ENCODE assay signal across 24 cellular contexts in the genomic region with DNA sequence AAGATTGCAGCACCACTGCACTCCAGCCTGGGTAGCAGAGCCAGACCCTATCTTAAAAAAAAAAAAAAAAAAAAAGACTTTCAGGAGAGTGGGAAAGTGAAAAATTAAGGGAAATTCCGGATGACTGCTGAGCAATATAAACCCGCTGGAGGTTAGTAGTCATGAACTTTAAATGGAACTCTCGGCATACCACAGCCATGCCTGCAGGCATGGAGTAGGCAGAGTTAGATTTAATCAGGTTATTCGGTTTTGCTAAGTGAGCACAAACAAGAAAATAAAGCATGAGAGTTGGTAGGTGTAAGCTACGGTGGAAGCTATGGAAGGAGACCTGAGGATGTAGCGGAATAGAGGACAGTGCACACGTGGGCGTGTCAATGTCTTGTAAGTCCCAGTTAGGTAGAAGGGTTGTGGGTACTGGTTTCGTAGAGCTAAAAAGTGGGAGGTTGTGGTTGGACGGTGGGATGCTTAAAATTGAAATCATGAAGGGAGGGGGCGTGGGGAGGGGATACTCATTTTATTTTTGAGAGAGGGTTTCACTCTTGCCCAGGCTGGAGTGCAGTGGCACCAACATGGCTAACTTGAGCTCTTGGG. TPM values are rescaled to one million over a fixed set of nuclear protein-coding genes. Genes with fewer than 3 reads are reported as not detected.
DNase-seq lines count a peak whose midpoint lies in the region; ATAC-seq, FAIRE-seq and TF ChIP-seq lines count a peak whose summit lies in the region.
"Had no signal": no experiment of that assay in that cellular context is flagged by ENCODE, and none has a peak within 500 bp of the region (broad histone marks: within the 10 kb centered on the region; RNA-seq: fewer than 3 reads in every experiment).

No MANE protein-coding gene starts in this region.

- H3K79me1 ChIP-seq in mesendoderm (ENCODE audit: low read length): no peaks in the 10 kb centered on the region

- DNase-seq in A549 (ENCODE audit: low read depth in 1 of 2, low spot score in 1 of 2): no peak
- DNase-seq in H54 (ENCODE audit: insufficient read length, low spot score): no peak
- peak; percentile 74 for DNase-seq in left kidney (ENCODE audit: low read depth, low spot score)
- no peak for DNase-seq in activated effector memory CD4-positive, alpha-beta T cell treated with anti-CD3 and anti-CD28 coated beads, Interleukin-2, amount 50 U/mL, for 16 hours
- DNase-seq in HCEC 1CT: no peak
- DNase-seq in NCI-H2107 (lab: John Stamatoyannopoulos, UW): no peak
- no peak for DNase-seq in mesendoderm
- DNase-seq: activated B cell treated with CpG ODN at 0.5 μM for 24 hours; activated CD4-positive, alpha-beta memory T cell treated with anti-CD3 and anti-CD28 coated beads, Interleukin-2, amount 10 ng/mL, durations not matched to agents 7 days and 5 days; colonic mucosa; GDM1; H7; left colon; midbrain; NCI-H2081; pancreas; right lobe of liver had no signal

- TF ChIP-seq POLR2A in A549 (IDR thresholded peaks at IDR 0.05; ENCODE audit: low read length) (no peak), H54 (IDR thresholded peaks at IDR 0.05; ENCODE audit: low read depth, low read length) (no peak)

- H3K36me3 Mint-ChIP-seq in activated T-helper 17 cell treated with anti-CD3 and anti-CD28 coated beads, Interleukin-2, amount 50 U/mL, for 72 hours (ENCODE audit: low read depth): no peaks in the 10 kb centered on the region
- H3K36me3 Mint-ChIP-seq: activated naive CD4-positive, alpha-beta T cell treated with anti-CD3 and anti-CD28 coated beads, Interleukin-2, amount 50 U/mL, for 24 hours; natural killer cell treated with Interleukin-12 subunit alpha and Interleukin-12 subunit beta and Interleukin-15 and Interleukin-18, amount 100 ng/mL, for 72 hours had no signal

- no peak overlapping the region for H3K4ac ChIP-seq in mesendoderm (ENCODE audit: low read depth, low read length)

- H3K4me1 Mint-ChIP-seq in activated T-helper 17 cell treated with anti-CD3 and anti-CD28 coated beads, Interleukin-2, amount 50 U/mL, for 72 hours: peaks cover 6% of the 10 kb centered on the region
- H3K4me1 Mint-ChIP-seq: activated naive CD4-positive, alpha-beta T cell treated with anti-CD3 and anti-CD28 coated beads, Interleukin-2, amount 50 U/mL, for 24 hours had no signal

- no peaks in the 10 kb centered on the region for H3K27me3 Mint-ChIP-seq in activated T-helper 17 cell treated with anti-CD3 and anti-CD28 coated beads, Interleukin-2, amount 50 U/mL, for 72 hours
- H3K27me3 Mint-ChIP-seq: activated B cell treated with CpG ODN at 0.5 μM for 24 hours; activated CD4-positive, alpha-beta memory T cell treated with anti-CD3 and anti-CD28 coated beads, Interleukin-2, amount 10 ng/mL, durations not matched to agents 7 days and 5 days; activated naive CD4-positive, alpha-beta T cell treated with anti-CD3 and anti-CD28 coated beads, Interleukin-2, amount 50 U/mL, for 24 hours; natural killer cell treated with Interleukin-12 subunit alpha and Interleukin-12 subunit beta and Interleukin-15 and Interleukin-18, amount 100 ng/mL, for 72 hours had no signal

- no peak overlapping the region for H3K56ac ChIP-seq in mesendoderm (ENCODE audit: low read length)

- no peaks in the 10 kb centered on the region for H3K9me3 ChIP-seq in A549
- H3K9me3 ChIP-seq: colonic mucosa, pancreas, right lobe of liver had no signal

- no peaks in the 10 kb centered on the region for H3K27me3 ChIP-seq in mesendoderm (ENCODE audit: insufficient read depth, low read length, poor library complexity)
- H3K27me3 ChIP-seq: colonic mucosa, pancreas, right lobe of liver had no signal

- H3K4me3 Mint-ChIP-seq in activated T-helper 17 cell treated with anti-CD3 and anti-CD28 coated beads, Interleukin-2, amount 50 U/mL, for 72 hours: peak overlapping the region; percentile 17
- H3K4me3 Mint-ChIP-seq: activated B cell treated with CpG ODN at 0.5 μM for 24 hours; activated CD4-positive, alpha-beta memory T cell treated with anti-CD3 and anti-CD28 coated beads, Interleukin-2, amount 10 ng/mL, durations not matched to agents 7 days and 5 days; activated naive CD4-positive, alpha-beta T cell treated with anti-CD3 and anti-CD28 coated beads, Interleukin-2, amount 50 U/mL, for 24 hours; CD14-positive monocyte; natural killer cell treated with Interleukin-12 subunit alpha and Interleukin-12 subunit beta and Interleukin-15 and Interleukin-18, amount 100 ng/mL, for 72 hours; T-helper 2 cell treated with Interferon-gamma antibody and Interleukin-4, amounts not matched to agents 5 μg/mL and 100 μg/mL, for 36 hours had no signal

- no peak overlapping the region for H3K23ac ChIP-seq in mesendoderm (ENCODE audit: low read length)

- no peak overlapping the region for H4K8ac ChIP-seq in mesendoderm (ENCODE audit: low read depth, low read length)

- no peak overlapping the region for H3K9ac ChIP-seq in mesendoderm (ENCODE audit: low read length)

- no peak overlapping the region for H2BK5ac ChIP-seq in mesendoderm (ENCODE audit: low read length)

- CTCF ChIA-PET in A549 (lab: Yijun Ruan, JAX): interaction anchor here (0.6 to 3.3 kb wide), 6 partner anchors 10 to 94 kb away, joined by 3 to 19 read pairs (median 6); a partner anchor contains a TSS

- no peaks in the 10 kb centered on the region for H3K36me3 ChIP-seq in mesendoderm (ENCODE audit: control insufficient read depth, insufficient read depth, low read length)
- H3K36me3 ChIP-seq: colonic mucosa, pancreas, right lobe of liver had no signal

- no peak for TF ChIP-seq RAD21 in A549 (conservative IDR thresholded peaks at IDR 0.05 in 1 of 2, IDR thresholded peaks at IDR 0.05 in 1 of 2)

- no peak for TF ChIP-seq EP300 in A549 (IDR thresholded peaks at IDR 0.05)

- no peaks in the 10 kb centered on the region for H3K4me1 ChIP-seq in A549
- H3K4me1 ChIP-seq in mesendoderm (ENCODE audit: control insufficient read depth, low read depth, low read length): no peaks in the 10 kb centered on the region
- H3K4me1 ChIP-seq: colonic mucosa, pancreas, right lobe of liver had no signal

- peak in 1 of 2 experiments; percentile 53; a peak in 3 of 6 replicates for ATAC-seq in A549
- ATAC-seq in activated T-helper 17 cell treated with anti-CD3 and anti-CD28 coated beads, Interleukin-2, amount 50 U/mL, for 72 hours (replicated peaks): peak; percentile 95
- ATAC-seq: left colon; natural killer cell treated with Interleukin-12 subunit alpha and Interleukin-12 subunit beta and Interleukin-15 and Interleukin-18, amount 100 ng/mL, for 72 hours; pancreas; right lobe of liver had no signal

- H3K9me3 Mint-ChIP-seq in activated T-helper 17 cell treated with anti-CD3 and anti-CD28 coated beads, Interleukin-2, amount 50 U/mL, for 72 hours: no peaks in the 10 kb centered on the region
- H3K9me3 Mint-ChIP-seq: activated B cell treated with CpG ODN at 0.5 μM for 24 hours; activated CD4-positive, alpha-beta memory T cell treated with anti-CD3 and anti-CD28 coated beads, Interleukin-2, amount 10 ng/mL, durations not matched to agents 7 days and 5 days; activated naive CD4-positive, alpha-beta T cell treated with anti-CD3 and anti-CD28 coated beads, Interleukin-2, amount 50 U/mL, for 24 hours; CD14-positive monocyte; natural killer cell treated with Interleukin-12 subunit alpha and Interleukin-12 subunit beta and Interleukin-15 and Interleukin-18, amount 100 ng/mL, for 72 hours; T-helper 2 cell treated with Interferon-gamma antibody and Interleukin-4, amounts not matched to agents 5 μg/mL and 100 μg/mL, for 36 hours had no signal

- TF ChIP-seq CTCF in A549 (IDR thresholded peaks at IDR 0.05): no peak

- H2BK15ac ChIP-seq in mesendoderm (replicated peaks; ENCODE audit: low read depth): no peak overlapping the region

- H3K4me2 ChIP-seq in A549: no peak overlapping the region
- no peak overlapping the region for H3K4me2 ChIP-seq in mesendoderm (ENCODE audit: low read length)

- H3K27ac Mint-ChIP-seq in activated T-helper 17 cell treated with anti-CD3 and anti-CD28 coated beads, Interleukin-2, amount 50 U/mL, for 72 hours: peak overlapping the region; percentile 2
- H3K27ac Mint-ChIP-seq: activated B cell treated with CpG ODN at 0.5 μM for 24 hours; activated CD4-positive, alpha-beta memory T cell treated with anti-CD3 and anti-CD28 coated beads, Interleukin-2, amount 10 ng/mL, durations not matched to agents 7 days and 5 days; activated naive CD4-positive, alpha-beta T cell treated with anti-CD3 and anti-CD28 coated beads, Interleukin-2, amount 50 U/mL, for 24 hours; natural killer cell treated with Interleukin-12 subunit alpha and Interleukin-12 subunit beta and Interleukin-15 and Interleukin-18, amount 100 ng/mL, for 72 hours; T-helper 2 cell treated with Interferon-gamma antibody and Interleukin-4, amounts not matched to agents 5 μg/mL and 100 μg/mL, for 36 hours had no signal

- no peak overlapping the region for H3K18ac ChIP-seq in mesendoderm (ENCODE audit: low read length)

- no peak overlapping the region for H2AK5ac ChIP-seq in mesendoderm (ENCODE audit: low read length)

- WGBS in A549 (ENCODE audit: missing lambda C conversion rate): 76% methylated on average over 11 of the region's 11 CpGs
- no CpG with 5 or more reads among the region's 11 CpGs for WGBS in mesendoderm (ENCODE audit: extremely low coverage, insufficient coverage, low lambda C conversion rate)

- no peak overlapping the region for H4K5ac ChIP-seq in mesendoderm (ENCODE audit: low read length)

- H3K79me2 ChIP-seq in mesendoderm (ENCODE audit: control insufficient read depth, insufficient read depth, low read length): no peaks in the 10 kb centered on the region

- POLR2A ChIA-PET in A549 (lab: Yijun Ruan, JAX): interaction anchor here (0.7 to 1.8 kb wide), 5 partner anchors 12 to 123 kb away, joined by 3 to 7 read pairs (median 5); a partner anchor contains a TSS

- no peak overlapping the region for H3K27ac ChIP-seq in A549
- H3K27ac ChIP-seq in mesendoderm (ENCODE audit: low read depth, low read length): no peak overlapping the region
- H3K27ac ChIP-seq: colonic mucosa, pancreas, right lobe of liver had no signal

- H3K4me3 ChIP-seq in A549 (no peak overlapping the region), mesendoderm (ENCODE audit: low read length) (no peak overlapping the region)
- H3K4me3 ChIP-seq: colonic mucosa, pancreas, right lobe of liver had no signal

- H2BK120ac ChIP-seq in mesendoderm (ENCODE audit: low read depth, low read length): no peak overlapping the region

- no peak for FAIRE-seq in A549 (lab: Jason Lieb, UNC)
- FAIRE-seq in H54 (lab: Jason Lieb, UNC): peak; percentile 58
- FAIRE-seq: pancreas had no signal

RNA-seq across cellular contexts. Expression of a gene that starts 11.8 kb away (rescaled TPM):
- 1,183 and 1,488 TPM in 2 replicates for polyA plus RNA-seq in A549 (2011; rRNA removed)
- 3,774 and 4,321 TPM in 2 replicates for polyA plus RNA-seq in A549 (2012; cell fraction: cytosol; rRNA removed)
- 3,587 and 3,861 TPM in 2 replicates for polyA plus RNA-seq in A549 (2012; cell fraction: nucleus; rRNA removed)
- 1,577 to 1,940 TPM (median 1,656 TPM) in 3 replicates for polyA plus RNA-seq in A549 (2017; fragmentation: RNase III; extraction: RNeasy Plus Mini Kit Qiagen cat#74134 plus additional on column Dnase treatment)
- polyA minus RNA-seq in A549 (2011; rRNA and poly(A)+ RNA removed): 1,919 and 2,604 TPM in 2 replicates
- total RNA-seq in activated T-helper 17 cell treated with anti-CD3 and anti-CD28 coated beads, Interleukin-2, amount 50 U/mL, for 72 hours: 100 to 1,000 TPM; 277 to 363 TPM
- 1,199 TPM for polyA plus RNA-seq in mesendoderm (2013, experiment 1 of 2)
- 1,164 TPM for polyA plus RNA-seq in mesendoderm (2013, experiment 2 of 2)

RNA-seq across cellular contexts. Expression of a gene that starts 41.8 kb away (rescaled TPM):
- polyA plus RNA-seq in A549 (2011; rRNA removed) (1.7 and 2.0 TPM in 2 replicates), A549 (2017; fragmentation: RNase III; extraction: RNeasy Plus Mini Kit Qiagen cat#74134 plus additional on column Dnase treatment) (0.42 to 0.67 TPM (median 0.50 TPM) in 3 replicates)
- polyA plus RNA-seq in A549 (2012; cell fraction: cytosol; rRNA removed): 0.95 and 1.3 TPM in 2 replicates
- 0.72 and 1.3 TPM in 2 replicates for polyA plus RNA-seq in A549 (2012; cell fraction: nucleus; rRNA removed)
- polyA minus RNA-seq in A549 (2011; rRNA and poly(A)+ RNA removed): 1.3 and 3.1 TPM in 2 replicates
- under 1 TPM in 1 of 2 donors, not detected in 1; 0.32 TPM for total RNA-seq in activated T-helper 17 cell treated with anti-CD3 and anti-CD28 coated beads, Interleukin-2, amount 50 U/mL, for 72 hours
- polyA plus RNA-seq in mesendoderm (2013, experiment 1 of 2): 0.49 TPM
- polyA plus RNA-seq in mesendoderm (2013, experiment 2 of 2): 0.49 TPM
- total RNA-seq: activated B cell treated with CpG ODN at 0.5 μM for 24 hours; glomerular endothelial cell; natural killer cell treated with Interleukin-12 subunit alpha and Interleukin-12 subunit beta and Interleukin-15 and Interleukin-18, amount 100 ng/mL, for 72 hours; right lobe of liver had no signal
- polyA plus RNA-seq: AG04450, CD14-positive monocyte had no signal
